Comparison of ENCODE assay signal across 10 cellular contexts in genomic region chr17:39225974-39226683, GRCh38. TPM values are rescaled to one million over a fixed set of nuclear protein-coding genes. Genes with fewer than 3 reads are reported as not detected.
DNase-seq lines count a peak whose midpoint lies in the region; ATAC-seq and TF ChIP-seq lines count a peak whose summit lies in the region.
"Had no signal": no experiment of that assay in that cellular context is flagged by ENCODE, and none has a peak within 500 bp of the region (broad histone marks: within the 10 kb centered on the region; RNA-seq: fewer than 3 reads in every experiment).

No MANE protein-coding gene starts in this region.

- peaks cover 89% of the 10 kb centered on the region for H3K27me3 Mint-ChIP-seq in activated naive CD4-positive, alpha-beta T cell treated with anti-CD3 and anti-CD28 coated beads, Interleukin-2, amount 10 ng/mL, durations not matched to agents 7 days and 5 days

- H3K36me3 Mint-ChIP-seq in activated naive CD4-positive, alpha-beta T cell treated with anti-CD3 and anti-CD28 coated beads, Interleukin-2, amount 10 ng/mL, durations not matched to agents 7 days and 5 days: no peaks in the 10 kb centered on the region

- H3K27me3 ChIP-seq in psoas muscle (ENCODE audit: insufficient read depth in 3 of 3, low read length in 2 of 3): peaks cover 0 to 27% (median 7%) of the 10 kb centered on the region in 3 donors

- no peaks in the 10 kb centered on the region for H3K36me3 ChIP-seq in psoas muscle (ENCODE audit: insufficient read depth in 1 of 2, low read depth in 1 of 2)

- TF ChIP-seq CTCF in psoas muscle (IDR thresholded peaks at IDR 0.05): no peak

- CTCF ChIA-PET in activated naive CD4-positive, alpha-beta T cell treated with anti-CD3 and anti-CD28 coated beads, Interleukin-2, amount 10 ng/mL, durations not matched to agents 7 days and 5 days (lab: Charles Lee): interaction anchor here (1.0 to 1.6 kb wide), 3 partner anchors 12 to 19 kb away, joined by 3 to 8 read pairs (median 3); no protein-coding TSS in a partner anchor

- no peaks in the 10 kb centered on the region for H3K9me3 ChIP-seq in psoas muscle

- peak overlapping the region; percentile 62 for H3K4me3 ChIP-seq in psoas muscle

- intact Hi-C loops in cardiac septum (cut with DNase I): no loop called here
- intact Hi-C loops in psoas muscle (cut with DNase I): no loop called here

- peak overlapping the region; percentile 66 for H3K4me3 Mint-ChIP-seq in activated naive CD4-positive, alpha-beta T cell treated with anti-CD3 and anti-CD28 coated beads, Interleukin-2, amount 10 ng/mL, durations not matched to agents 7 days and 5 days

- H3K4me1 ChIP-seq in psoas muscle: peaks cover 19% of the 10 kb centered on the region

- WGBS in psoas muscle, 3 donors: 17 to 20% (median 18%) methylated on average over 22 to 23 of the region's 23 CpGs

- peak; percentile 88 for DNase-seq in ELF-1 (ENCODE audit: low read depth, low spot score)
- DNase-seq in NCI-H446 (lab: John Stamatoyannopoulos, UW): peak; percentile 66 to 86
- DNase-seq in activated naive CD4-positive, alpha-beta T cell treated with anti-CD3 and anti-CD28 coated beads, Interleukin-2, amount 10 ng/mL, durations not matched to agents 7 days and 5 days: peak; percentile 54
- DNase-seq in cardiac septum (ENCODE audit: low spot score): peak; percentile 81
- DNase-seq in psoas muscle: peak; percentile 82 to 83
- no peak for DNase-seq in NCI-H187 (lab: John Stamatoyannopoulos, UW)
- no peak for DNase-seq in cortex of kidney (lab: John Stamatoyannopoulos, UW)

- H3K4me1 Mint-ChIP-seq in activated naive CD4-positive, alpha-beta T cell treated with anti-CD3 and anti-CD28 coated beads, Interleukin-2, amount 10 ng/mL, durations not matched to agents 7 days and 5 days: peaks cover 16% of the 10 kb centered on the region

- no peaks in the 10 kb centered on the region for H3K9me3 Mint-ChIP-seq in activated naive CD4-positive, alpha-beta T cell treated with anti-CD3 and anti-CD28 coated beads, Interleukin-2, amount 10 ng/mL, durations not matched to agents 7 days and 5 days

- no peak overlapping the region for H3K27ac Mint-ChIP-seq in activated naive CD4-positive, alpha-beta T cell treated with anti-CD3 and anti-CD28 coated beads, Interleukin-2, amount 10 ng/mL, durations not matched to agents 7 days and 5 days

- peak; percentile 56 to 72 (median 66) for ATAC-seq in psoas muscle
- ATAC-seq in GM21529 (IDR thresholded peaks at IDR 0.05; ENCODE audit: unreplicated experiment): no peak

- H3K27ac ChIP-seq in psoas muscle: no peak overlapping the region

RNA-seq across cellular contexts. Expression of gene STAC2, which starts 0.4 kb away (rescaled TPM):
- 0.67 TPM for total RNA-seq in cardiac septum
- total RNA-seq in psoas muscle: 1 to 10 TPM in 1 of 4 donors, under 1 TPM in 2, not detected in 1; 0.07 to 1.2 (median 0.38) TPM
- under 1 TPM; 0.13 to 0.35 (median 0.29) TPM for polyA plus RNA-seq in psoas muscle
- total RNA-seq: HT1080, mononuclear cell had no signal

RNA-seq across cellular contexts. Expression of gene RPL19, which starts 26.0 kb away (rescaled TPM):
- total RNA-seq in cardiac septum: 753 TPM
- 1,000 to 10,000 TPM; 1,146 to 1,520 (median 1,371) TPM for total RNA-seq in psoas muscle
- 1,000 to 10,000 TPM; 2,244 to 3,039 (median 2,565) TPM for polyA plus RNA-seq in psoas muscle

RNA-seq across cellular contexts. Expression of gene CACNB1, which starts 28.7 kb away (rescaled TPM):
- total RNA-seq in cardiac septum (11.8 TPM), psoas muscle (100 to 1,000 TPM; 209 to 274 (median 226) TPM)
- polyA plus RNA-seq in psoas muscle: 100 to 1,000 TPM in 2 of 3 donors, 10 to 100 TPM in 1; 88.2 to 196 (median 149) TPM

Comparison
In these comparisons a context has a peak if more than half of its experiments do, and no peak if none do; other contexts are left out.
1. DNase-seq: peak in ELF-1 (single experiment), NCI-H446 (2 of 2), activated naive CD4-positive, alpha-beta T cell treated with anti-CD3 and anti-CD28 coated beads, Interleukin-2, amount 10 ng/mL, durations not matched to agents 7 days and 5 days (single experiment), cardiac septum (single experiment) and psoas muscle (2 of 2); none in NCI-H187 (0 of 2) and cortex of kidney (single experiment).
2. RNA of gene CACNB1, which starts 28.7 kb away (total RNA-seq): 209 to 274 TPM in psoas muscle; 11.8 TPM in cardiac septum (single experiment); every median in the first group is over 10 times any median in the second.